Comparison of ENCODE assay signal across 26 cellular contexts in the genomic region with DNA sequence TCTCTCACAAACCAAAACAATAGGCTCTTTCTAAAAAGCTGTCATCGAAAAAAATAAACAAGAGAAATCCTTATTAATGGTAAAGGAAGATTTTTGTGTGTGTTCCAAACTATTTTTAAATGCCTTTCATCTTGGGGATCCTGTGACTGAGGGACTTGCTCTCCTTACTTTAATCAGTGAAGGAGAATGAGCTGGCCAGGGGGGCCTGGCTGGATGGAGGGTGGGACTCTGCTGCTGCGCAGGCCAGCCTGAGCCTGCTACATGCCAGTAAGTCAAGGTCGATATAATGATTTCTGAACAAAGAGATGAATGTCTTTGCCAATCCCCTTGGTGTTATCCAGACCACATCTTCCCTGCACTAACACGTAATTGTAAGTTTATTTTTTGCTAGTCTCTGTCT.
DNase-seq lines count a peak whose midpoint lies in the region; ATAC-seq lines count a peak whose summit lies in the region.
"Had no signal": no experiment of that assay in that cellular context is flagged by ENCODE, and none has a peak within 500 bp of the region (broad histone marks: within the 10 kb centered on the region; RNA-seq: fewer than 3 reads in every experiment).

No MANE protein-coding gene starts in this region.

- no peaks in the 10 kb centered on the region for H3K27me3 Mint-ChIP-seq in naive thymus-derived CD8-positive, alpha-beta T cell
- H3K27me3 Mint-ChIP-seq: CD4-positive, alpha-beta memory T cell; IgD-negative memory B cell had no signal

- H3K27ac ChIP-seq in SK-N-MC = peak overlapping the region; percentile 98
- H3K27ac ChIP-seq: A549, KMS-11 had no signal

- POLR2A ChIA-PET in naive thymus-derived CD8-positive, alpha-beta T cell (lab: Charles Lee) = no interaction called here

- peaks cover 0 to 3% (median under 1%) of the 10 kb centered on the region in 4 donors for H3K4me1 Mint-ChIP-seq in naive thymus-derived CD8-positive, alpha-beta T cell
- H3K4me1 Mint-ChIP-seq: CD4-positive, alpha-beta memory T cell; IgD-negative memory B cell had no signal

- H3K36me3 ChIP-seq in SK-N-MC (ENCODE audit: insufficient read depth, low read length) = no peaks in the 10 kb centered on the region
- H3K36me3 ChIP-seq in neuron (ENCODE audit: insufficient read depth, low read length) = no peaks in the 10 kb centered on the region

- H3K9me3 ChIP-seq in SK-N-MC (ENCODE audit: low read depth, low read length) = no peaks in the 10 kb centered on the region
- no peaks in the 10 kb centered on the region for H3K9me3 ChIP-seq in neuron (ENCODE audit: low read length)
- H3K9me3 ChIP-seq: A549, Caco-2 had no signal

- H3K27me3 ChIP-seq in neuron (ENCODE audit: insufficient read depth, low read length) = no peaks in the 10 kb centered on the region

- peak overlapping the region; percentile 66 for H3K9ac ChIP-seq in SK-N-MC (ENCODE audit: insufficient read length)
- H3K9ac ChIP-seq: KMS-11 had no signal

- H3K36me3 Mint-ChIP-seq in naive thymus-derived CD8-positive, alpha-beta T cell = no peaks in the 10 kb centered on the region
- H3K36me3 Mint-ChIP-seq: CD4-positive, alpha-beta memory T cell had no signal

- no peak overlapping the region for H3K27ac Mint-ChIP-seq in naive thymus-derived CD8-positive, alpha-beta T cell
- H3K27ac Mint-ChIP-seq: CD4-positive, alpha-beta memory T cell; IgD-negative memory B cell had no signal

- H3K4me3 ChIP-seq in SK-N-MC = peak overlapping the region; percentile 78
- no peak overlapping the region for H3K4me3 ChIP-seq in neuron (ENCODE audit: low read length)
- H3K4me3 ChIP-seq: A549, GM12878 had no signal

- H3K9me3 Mint-ChIP-seq in naive thymus-derived CD8-positive, alpha-beta T cell = peaks cover 0 to 4% (median 0%) of the 10 kb centered on the region in 9 donors

- DNase-seq in COLO829 (ENCODE audit: low spot score) = peak; percentile 23
- no peak for DNase-seq in SK-N-MC (ENCODE audit: low read depth, low spot score)
- DNase-seq in foreskin melanocyte = peak; percentile 56
- DNase-seq in iPS-NIHi7 (ENCODE audit: extremely low spot score) = no peak
- no peak for DNase-seq in naive thymus-derived CD8-positive, alpha-beta T cell
- no peak for DNase-seq in mucosa of gallbladder (ENCODE audit: low spot score)
- DNase-seq: C1 segment of cervical spinal cord; Caco-2; CD4-positive, alpha-beta memory T cell; DMS 273 treated with DMSO at 0.1 percent for 48 hours; DMS79; EL; GDM1; HCEC 1CT; NCI-H1092; NCI-H1417 treated with DMSO at 0.1 percent for 48 hours; NCI-H187; NCI-H2081 treated with DMSO at 0.1 percent for 48 hours; NCI-H2171; NCI-H226; NCI-H510A treated with DMSO at 0.1 percent for 48 hours had no signal

- ATAC-seq in naive thymus-derived CD8-positive, alpha-beta T cell = no peak
- ATAC-seq: A549, GM12878 had no signal

- H2AFZ ChIP-seq in neuron (ENCODE audit: low read depth, low read length) = peak overlapping the region; percentile 68

- no peak overlapping the region for H3K4me3 Mint-ChIP-seq in naive thymus-derived CD8-positive, alpha-beta T cell
- H3K4me3 Mint-ChIP-seq: CD4-positive, alpha-beta memory T cell; IgD-negative memory B cell had no signal

- peaks cover 3% of the 10 kb centered on the region for H3K4me1 ChIP-seq in neuron (ENCODE audit: insufficient read depth, low read length)
- H3K4me1 ChIP-seq: A549, Caco-2 had no signal

Comparison
In these comparisons a context has a peak if more than half of its experiments do, and no peak if none do; other contexts are left out.
1. DNase-seq: peak in COLO829 (single experiment) and foreskin melanocyte (single experiment); none in SK-N-MC (single experiment), iPS-NIHi7 (single experiment), naive thymus-derived CD8-positive, alpha-beta T cell (0 of 10) and mucosa of gallbladder (single experiment).